ENCODE assay signal across 1 cellular context in the genomic region with DNA sequence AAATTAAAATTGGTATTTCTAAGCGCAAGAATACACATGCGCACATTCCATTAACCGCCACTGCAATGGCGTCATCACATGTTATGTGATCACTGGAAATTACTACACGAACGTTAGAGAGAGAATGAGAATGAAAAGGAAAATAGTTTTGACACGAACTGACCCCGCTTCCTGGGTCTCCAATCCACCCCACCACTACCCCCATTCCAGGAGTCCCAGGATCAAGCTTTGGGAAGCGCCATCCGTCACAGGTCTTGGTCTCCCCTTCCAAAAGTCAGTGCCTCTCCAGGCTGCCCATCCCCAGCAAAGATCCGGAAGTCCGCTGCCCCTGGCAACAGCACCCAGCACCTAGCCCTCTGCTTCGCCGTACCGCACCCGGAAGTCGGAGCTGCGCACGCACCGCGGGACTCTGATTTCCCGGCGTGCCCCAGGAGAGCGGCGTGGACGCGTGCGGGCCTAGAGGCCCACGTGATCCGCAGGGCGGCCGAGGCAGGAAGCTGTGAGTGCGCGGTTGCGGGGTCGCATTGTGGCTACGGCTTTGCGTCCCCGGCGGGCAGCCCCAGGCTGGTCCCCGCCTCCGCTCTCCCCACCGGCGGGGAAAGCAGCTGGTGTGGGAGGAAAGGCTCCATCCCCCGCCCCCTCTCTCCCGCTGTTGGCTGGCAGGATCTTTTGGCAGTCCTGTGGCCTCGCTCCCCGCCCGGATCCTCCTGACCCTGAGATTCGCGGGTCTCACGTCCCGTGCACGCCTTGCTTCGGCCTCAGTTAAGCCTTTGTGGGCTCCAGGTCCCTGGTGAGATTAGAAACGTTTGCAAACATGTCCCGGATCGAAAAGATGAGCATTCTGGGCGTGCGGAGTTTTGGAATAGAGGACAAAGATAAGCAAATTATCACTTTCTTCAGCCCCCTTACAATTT.
TF ChIP-seq lines count a peak whose summit lies in the region.

RAD50 (plus strand) TSS at position 467 of the 914 bp plus-strand sequence; CDS start at position 815, 348 bp downstream.

TF ChIP-seq in HepG2, 621 proteins besides CTCF, POLR2A, EP300 and RAD21 (continued from another document and continues in another):
- 0 out of 2 replicates have a peak, but pooled peaks have one; percentile 58 for TF ChIP-seq ZNF513 (CRISPR knock-in tag; conservative IDR thresholded peaks at IDR 0.05)
- TF ChIP-seq ZFP62 (CRISPR knock-in tag; IDR thresholded peaks at IDR 0.05), result no peak
- TF ChIP-seq NBN (conservative IDR thresholded peaks at IDR 0.05), result no peak
- TF ChIP-seq FOSL2 (CRISPR knock-in tag; IDR thresholded peaks at IDR 0.05), result peak; percentile 48
- TF ChIP-seq CENPX (CRISPR knock-in tag; IDR thresholded peaks at IDR 0.05), result no peak
- TF ChIP-seq ZSCAN9 (CRISPR knock-in tag; IDR thresholded peaks at IDR 0.05; ENCODE audit: borderline replicate concordance), result peak; percentile 68; the same call in 1 of the 2 replicates
- peak; percentile 97 for TF ChIP-seq MXD1 (CRISPR knock-in tag; IDR thresholded peaks at IDR 0.05)
- TF ChIP-seq ZNF891 (CRISPR knock-in tag; IDR thresholded peaks at IDR 0.05), result peak; percentile 83; the same call in 1 of the 2 replicates
- peak; percentile 100 for TF ChIP-seq ELF1 (CRISPR knock-in tag; IDR thresholded peaks at IDR 0.05)
- TF ChIP-seq BORCS8-MEF2B (CRISPR knock-in tag; IDR thresholded peaks at IDR 0.05), result peak; percentile 99
- peak; percentile 71 for TF ChIP-seq HOXA5 (CRISPR knock-in tag; IDR thresholded peaks at IDR 0.05)
- TF ChIP-seq ZNF260 (CRISPR knock-in tag; IDR thresholded peaks at IDR 0.05; ENCODE audit: borderline replicate concordance, low read depth), result peak; percentile 96; the same call in 1 of the 2 replicates
- peak; percentile 53; the same call in 1 of the 2 replicates for TF ChIP-seq NFYB (CRISPR knock-in tag; IDR thresholded peaks at IDR 0.05)
- TF ChIP-seq KLF12 (CRISPR knock-in tag; IDR thresholded peaks at IDR 0.05; ENCODE audit: borderline replicate concordance), result peak; percentile 56; the same call in 1 of the 2 replicates
- TF ChIP-seq PHF5A (CRISPR knock-in tag; IDR thresholded peaks at IDR 0.05; ENCODE audit: low read depth, unreplicated experiment), result peak; percentile 82
- peak; percentile 90 for TF ChIP-seq NFAT5 (CRISPR knock-in tag; IDR thresholded peaks at IDR 0.05)
- peak; percentile 95 for TF ChIP-seq ZNF44 (CRISPR knock-in tag; IDR thresholded peaks at IDR 0.05)
- TF ChIP-seq, protein P1, sequence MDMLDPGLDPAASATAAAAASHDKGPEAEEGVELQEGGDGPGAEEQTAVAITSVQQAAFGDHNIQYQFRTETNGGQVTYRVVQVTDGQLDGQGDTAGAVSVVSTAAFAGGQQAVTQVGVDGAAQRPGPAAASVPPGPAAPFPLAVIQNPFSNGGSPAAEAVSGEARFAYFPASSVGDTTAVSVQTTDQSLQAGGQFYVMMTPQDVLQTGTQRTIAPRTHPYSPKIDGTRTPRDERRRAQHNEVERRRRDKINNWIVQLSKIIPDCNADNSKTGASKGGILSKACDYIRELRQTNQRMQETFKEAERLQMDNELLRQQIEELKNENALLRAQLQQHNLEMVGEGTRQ (IDR thresholded peaks at IDR 0.05; ENCODE audit: low read depth, low read length), result peak; percentile 91
- TF ChIP-seq, protein P1 (CRISPR knock-in tag; IDR thresholded peaks at IDR 0.05; ENCODE audit: borderline replicate concordance), result peak; percentile 98
- TF ChIP-seq ZNF670 (CRISPR knock-in tag; IDR thresholded peaks at IDR 0.05; ENCODE audit: borderline replicate concordance), result no peak
- peak; percentile 38 for TF ChIP-seq HNRNPK (IDR thresholded peaks at IDR 0.05; ENCODE audit: low read depth, low read length, poor library complexity, severe bottlenecking)
- TF ChIP-seq, protein P2, sequence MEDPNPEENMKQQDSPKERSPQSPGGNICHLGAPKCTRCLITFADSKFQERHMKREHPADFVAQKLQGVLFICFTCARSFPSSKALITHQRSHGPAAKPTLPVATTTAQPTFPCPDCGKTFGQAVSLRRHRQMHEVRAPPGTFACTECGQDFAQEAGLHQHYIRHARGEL (CRISPR knock-in tag; IDR thresholded peaks at IDR 0.05), result peak; percentile 65; the same call in 1 of the 2 replicates
- peak; percentile 48; the same call in 1 of the 2 replicates for TF ChIP-seq ZC3H4 (CRISPR knock-in tag; IDR thresholded peaks at IDR 0.05; ENCODE audit: borderline replicate concordance)
- peak; percentile 94; the same call in 1 of the 2 replicates for TF ChIP-seq NAIF1 (CRISPR knock-in tag; IDR thresholded peaks at IDR 0.05; ENCODE audit: borderline replicate concordance)
- peak; percentile 95 for TF ChIP-seq ERF (CRISPR knock-in tag; IDR thresholded peaks at IDR 0.05)
- TF ChIP-seq YEATS4 (CRISPR knock-in tag; IDR thresholded peaks at IDR 0.05; ENCODE audit: borderline replicate concordance), result peak; percentile 94
- peak; percentile 56; the same call in 1 of the 2 replicates for TF ChIP-seq SMAD3 (CRISPR knock-in tag; IDR thresholded peaks at IDR 0.05)
- TF ChIP-seq AGO1 (IDR thresholded peaks at IDR 0.05; ENCODE audit: low read depth, low read length, poor library complexity, severe bottlenecking), result peak; percentile 75
- no peak for TF ChIP-seq ZNF24 (IDR thresholded peaks at IDR 0.05)
- TF ChIP-seq SIN3B (IDR thresholded peaks at IDR 0.05; ENCODE audit: low read length), result no peak
- peak; percentile 97 for TF ChIP-seq DMAP1 (CRISPR knock-in tag; IDR thresholded peaks at IDR 0.05)
- TF ChIP-seq ZFP82 (CRISPR knock-in tag; IDR thresholded peaks at IDR 0.05; ENCODE audit: borderline replicate concordance), result no peak
- no peak for TF ChIP-seq ZNF282 (IDR thresholded peaks at IDR 0.05; ENCODE audit: partially characterized antibody)
- no peak for TF ChIP-seq PHB2 (IDR thresholded peaks at IDR 0.05; ENCODE audit: partially characterized antibody)
- TF ChIP-seq ZNF12 (CRISPR knock-in tag; IDR thresholded peaks at IDR 0.05), result peak; percentile 76
- TF ChIP-seq GABPA (IDR thresholded peaks at IDR 0.05; ENCODE audit: low read depth, low read length), result peak; percentile 69
- peak; percentile 92 for TF ChIP-seq GABPA (CRISPR knock-in tag; IDR thresholded peaks at IDR 0.05; ENCODE audit: low read depth)
- peak; percentile 97 for TF ChIP-seq ZNF839 (CRISPR knock-in tag; IDR thresholded peaks at IDR 0.05; ENCODE audit: borderline replicate concordance)
- TF ChIP-seq NFIB (CRISPR knock-in tag; IDR thresholded peaks at IDR 0.05; ENCODE audit: borderline replicate concordance), result no peak
- peak; percentile 88 for TF ChIP-seq MEF2D (CRISPR knock-in tag; IDR thresholded peaks at IDR 0.05)
- TF ChIP-seq FOSL1 (CRISPR knock-in tag; IDR thresholded peaks at IDR 0.05; ENCODE audit: borderline replicate concordance), result 0 out of 2 replicates have a peak, but pooled peaks have one; percentile 4
- peak; percentile 78; the same call in 1 of the 2 replicates for TF ChIP-seq ZFP36L1 (CRISPR knock-in tag; IDR thresholded peaks at IDR 0.05)
- 0 out of 2 replicates have a peak, but pooled peaks have one; percentile 25 for TF ChIP-seq AFF4 (CRISPR knock-in tag; IDR thresholded peaks at IDR 0.05)
- TF ChIP-seq JUNB (CRISPR knock-in tag; IDR thresholded peaks at IDR 0.05; ENCODE audit: borderline replicate concordance), result peak; percentile 70; the same call in 1 of the 2 replicates
- TF ChIP-seq, protein P3, sequence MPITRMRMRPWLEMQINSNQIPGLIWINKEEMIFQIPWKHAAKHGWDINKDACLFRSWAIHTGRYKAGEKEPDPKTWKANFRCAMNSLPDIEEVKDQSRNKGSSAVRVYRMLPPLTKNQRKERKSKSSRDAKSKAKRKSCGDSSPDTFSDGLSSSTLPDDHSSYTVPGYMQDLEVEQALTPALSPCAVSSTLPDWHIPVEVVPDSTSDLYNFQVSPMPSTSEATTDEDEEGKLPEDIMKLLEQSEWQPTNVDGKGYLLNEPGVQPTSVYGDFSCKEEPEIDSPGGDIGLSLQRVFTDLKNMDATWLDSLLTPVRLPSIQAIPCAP (CRISPR knock-in tag; IDR thresholded peaks at IDR 0.05; ENCODE audit: low read depth), result peak; percentile 77; the same call in 1 of the 2 replicates
- TF ChIP-seq NCOA1 (CRISPR knock-in tag; IDR thresholded peaks at IDR 0.05), result peak; percentile 51; the same call in 1 of the 2 replicates
- TF ChIP-seq TBX2 (CRISPR knock-in tag; IDR thresholded peaks at IDR 0.05; ENCODE audit: borderline replicate concordance), result peak; percentile 96
- peak; percentile 77 for TF ChIP-seq RFX3 (CRISPR knock-in tag; IDR thresholded peaks at IDR 0.05)
- TF ChIP-seq THAP8 (CRISPR knock-in tag; IDR thresholded peaks at IDR 0.05; ENCODE audit: borderline replicate concordance), result peak; percentile 86; the same call in 1 of the 2 replicates
